Comparison of ENCODE assay signal across 11 cellular contexts in genomic region chr5:52710310-52710971, GRCh38.
DNase-seq lines count a peak whose midpoint lies in the region; ATAC-seq and TF ChIP-seq lines count a peak whose summit lies in the region.
"Had no signal": no experiment of that assay in that cellular context is flagged by ENCODE, and none has a peak within 500 bp of the region (broad histone marks: within the 10 kb centered on the region; RNA-seq: fewer than 3 reads in every experiment).

No MANE protein-coding gene starts in this region.

- ATAC-seq in GM18858 (IDR thresholded peaks at IDR 0.05; ENCODE audit: unreplicated experiment) (peak; percentile 40), HG02678 (IDR thresholded peaks at IDR 0.05; ENCODE audit: unreplicated experiment) (peak; percentile 47)

- H3K36me3 ChIP-seq in OCI-LY3 (replicated peaks; ENCODE audit: low read depth, low read length) (no peaks in the 10 kb centered on the region), mesenchymal stem cell (ENCODE audit: control insufficient read depth in 1 of 2, insufficient read depth in 2 of 2, low read depth in 1 of 2, low read length in 2 of 2) (no peaks in the 10 kb centered on the region), osteoblast (ENCODE audit: insufficient read depth, low read length) (no peaks in the 10 kb centered on the region)

- no peak overlapping the region for H3K4me3 Mint-ChIP-seq in MCF 10A (ENCODE audit: unreplicated experiment)

- intact Hi-C loops in MCF 10A (cut with micrococcal nuclease) = no loop called here

- peak overlapping the region in 1 of 2 experiments; percentile 93 for H2BK12ac ChIP-seq in mesenchymal stem cell (ENCODE audit: low read length in 2 of 2)

- no peak overlapping the region for H4K8ac ChIP-seq in mesenchymal stem cell (ENCODE audit: low read length)

- no peak overlapping the region for H3K27ac ChIP-seq in OCI-LY3 (ENCODE audit: low read length)
- peak overlapping the region; percentile 56 for H3K27ac ChIP-seq in mesenchymal stem cell (ENCODE audit: low read length, poor library complexity, severe bottlenecking)
- no peak overlapping the region for H3K27ac ChIP-seq in osteoblast (ENCODE audit: low read depth, low read length)

- no peak overlapping the region for H2AK5ac ChIP-seq in mesenchymal stem cell (ENCODE audit: low read length, severe bottlenecking)

- no peak overlapping the region for H3K4ac ChIP-seq in mesenchymal stem cell (ENCODE audit: low read depth in 1 of 2, low read length in 2 of 2)

- H3K9me3 Mint-ChIP-seq in MCF 10A (ENCODE audit: unreplicated experiment) = no peaks in the 10 kb centered on the region
- H3K9me3 Mint-ChIP-seq: naive B cell had no signal

- H3K4me1 Mint-ChIP-seq in MCF 10A (ENCODE audit: insufficient read depth, unreplicated experiment) = no peaks in the 10 kb centered on the region
- H3K4me1 Mint-ChIP-seq: naive B cell had no signal

- no peaks in the 10 kb centered on the region for H3K36me3 Mint-ChIP-seq in MCF 10A (ENCODE audit: insufficient read depth, unreplicated experiment)
- H3K36me3 Mint-ChIP-seq: naive B cell had no signal

- WGBS in mesenchymal stem cell = 100% methylated on average over 1 of the region's 2 CpGs

- H3K79me1 ChIP-seq in mesenchymal stem cell (replicated peaks; ENCODE audit: low read length, poor library complexity, severe bottlenecking) = no peaks in the 10 kb centered on the region

- H3K9ac ChIP-seq in OCI-LY3 (ENCODE audit: low read length) (no peak overlapping the region), mesenchymal stem cell (ENCODE audit: low read length) (no peak overlapping the region)

- no peak overlapping the region for H2BK15ac ChIP-seq in mesenchymal stem cell (ENCODE audit: low read depth, poor library complexity, severe bottlenecking)

- H3K9me3 ChIP-seq in OCI-LY3 (ENCODE audit: insufficient read depth, low read length) (no peaks in the 10 kb centered on the region), mesenchymal stem cell (ENCODE audit: control insufficient read depth, low read length) (no peaks in the 10 kb centered on the region), osteoblast (ENCODE audit: low read depth, low read length) (no peaks in the 10 kb centered on the region)

- H3K4me1 ChIP-seq in OCI-LY3 (ENCODE audit: low read length) (peaks cover 12% of the 10 kb centered on the region), mesenchymal stem cell (ENCODE audit: control insufficient read depth, insufficient read depth, low read depth, low read length) (peaks cover 2% of the 10 kb centered on the region), osteoblast (ENCODE audit: insufficient read depth, low read length) (peaks cover 29% of the 10 kb centered on the region)

- no peak overlapping the region for H3K4me3 ChIP-seq in OCI-LY3 (ENCODE audit: low read length)
- H3K4me3 ChIP-seq in mesenchymal stem cell (ENCODE audit: insufficient read depth in 1 of 2, low read depth in 1 of 2, low read length in 2 of 2) = no peak overlapping the region
- no peak overlapping the region for H3K4me3 ChIP-seq in osteoblast (ENCODE audit: insufficient read depth, low read length)

- H3K4me2 ChIP-seq in OCI-LY3 (ENCODE audit: low read length) (peak overlapping the region; percentile 16), mesenchymal stem cell (ENCODE audit: low read length, poor library complexity, severe bottlenecking) (no peak overlapping the region), osteoblast (ENCODE audit: insufficient read depth, low read length) (no peak overlapping the region)

- no peaks in the 10 kb centered on the region for H4K20me1 ChIP-seq in OCI-LY3 (ENCODE audit: insufficient read depth, low read length)
- H4K20me1 ChIP-seq in osteoblast (ENCODE audit: insufficient read depth, low read length) = no peaks in the 10 kb centered on the region

- no peak overlapping the region for H3K18ac ChIP-seq in mesenchymal stem cell (ENCODE audit: low read depth in 1 of 2, low read length in 2 of 2)

- no peak for TF ChIP-seq CTCF in OCI-LY3 (IDR thresholded peaks at IDR 0.05; ENCODE audit: low read depth, low read length)
- TF ChIP-seq CTCF in MCF 10A (IDR thresholded peaks at IDR 0.05; ENCODE audit: unreplicated experiment) = no peak
- TF ChIP-seq CTCF in osteoblast (IDR thresholded peaks at IDR 0.05; ENCODE audit: extremely low read depth, low read depth, low read length) = no peak

- H3K27ac Mint-ChIP-seq in MCF 10A (ENCODE audit: low read depth, unreplicated experiment) = no peak overlapping the region
- H3K27ac Mint-ChIP-seq: naive B cell had no signal

- H2AFZ ChIP-seq in OCI-LY3 (ENCODE audit: low read depth, low read length) (no peak overlapping the region), mesenchymal stem cell (ENCODE audit: low read depth, low read length) (no peak overlapping the region), osteoblast (ENCODE audit: low read length) (no peak overlapping the region)

- POLR2A ChIA-PET in MCF 10A (lab: Yijun Ruan, JAX) = no interaction called here

- H3K79me2 ChIP-seq in OCI-LY3 (ENCODE audit: low read length) (no peaks in the 10 kb centered on the region), osteoblast (ENCODE audit: insufficient read depth, low read length) (no peaks in the 10 kb centered on the region)

- no peak overlapping the region for H3K23ac ChIP-seq in mesenchymal stem cell (ENCODE audit: low read length in 2 of 2)

- no peak overlapping the region for H2BK120ac ChIP-seq in mesenchymal stem cell (ENCODE audit: low read depth, low read length)

- H3K27me3 ChIP-seq in OCI-LY3 (ENCODE audit: low read depth, low read length) (no peaks in the 10 kb centered on the region), mesenchymal stem cell (ENCODE audit: control insufficient read depth in 1 of 2, insufficient read depth in 1 of 2, low read length in 2 of 2) (no peaks in the 10 kb centered on the region), osteoblast (ENCODE audit: insufficient read depth, low read length) (no peaks in the 10 kb centered on the region)

- DNase-seq in mesenchymal stem cell (no peak), MCF 10A (ENCODE audit: unreplicated experiment) (no peak), HUDEP-2 (lab: John Stamatoyannopoulos, UW; ENCODE audit: unreplicated experiment in 76 of 76) (no peak), osteoblast (ENCODE audit: insufficient read length, low spot score, missing footprints) (no peak), midbrain (lab: John Stamatoyannopoulos, UW) (no peak)
- DNase-seq: MM.1S, naive B cell, NCI-H510A treated with DMSO at 0.1 percent for 48 hours had no signal

- no peak overlapping the region for H3K14ac ChIP-seq in mesenchymal stem cell (ENCODE audit: low read length in 2 of 2)

- H4K91ac ChIP-seq in mesenchymal stem cell (ENCODE audit: low read length) = no peak overlapping the region

- CTCF ChIA-PET in MCF 10A (lab: Yijun Ruan, JAX) = no interaction called here

- H2BK5ac ChIP-seq in mesenchymal stem cell (ENCODE audit: low read depth, low read length, poor library complexity, severe bottlenecking) = no peak overlapping the region

- H3K27me3 Mint-ChIP-seq in MCF 10A (ENCODE audit: insufficient read depth, unreplicated experiment) = no peaks in the 10 kb centered on the region

- BruUV-seq in MCF 10A (replicated peaks; lab: Mats Ljungman, UMichigan) = no TSS peak
